Comparison of ENCODE assay signal across 11 cellular contexts in genomic region chr15:67114846-67115521, GRCh38. TPM values are rescaled to one million over a fixed set of nuclear protein-coding genes. Genes with fewer than 3 reads are reported as not detected.
A peak's percentile ranks its signal among the peaks of the same experiment; 100 is the strongest.
DNase-seq lines count a peak whose midpoint lies in the region; ATAC-seq and TF ChIP-seq lines count a peak whose summit lies in the region.
"Had no signal": no experiment of that assay in that cellular context is flagged by ENCODE, and none has a peak within 500 bp of the region (broad histone marks: within the 10 kb centered on the region; RNA-seq: fewer than 3 reads in every experiment).

No MANE protein-coding gene starts in this region.

- intact Hi-C loops in activated naive CD4-positive, alpha-beta T cell treated with anti-CD3 and anti-CD28 coated beads for 36 hours (cut with micrococcal nuclease): loop anchor here (1.0 kb wide), 1 partner anchor 13 kb away; no protein-coding TSS in a partner anchor

- H3K36me3 Mint-ChIP-seq in activated naive CD4-positive, alpha-beta T cell treated with anti-CD3 and anti-CD28 coated beads for 36 hours (ENCODE audit: low read depth): peaks cover 5% of the 10 kb centered on the region
- H3K36me3 Mint-ChIP-seq in T-helper 17 cell (ENCODE audit: low read depth): peaks cover 4% of the 10 kb centered on the region

- H3K4me3 ChIP-seq in right atrium auricular region: no peak overlapping the region
- no peak overlapping the region for H3K4me3 ChIP-seq in thoracic aorta

- peak overlapping the region; percentile 81 for H3K27ac Mint-ChIP-seq in activated naive CD4-positive, alpha-beta T cell treated with anti-CD3 and anti-CD28 coated beads for 36 hours
- H3K27ac Mint-ChIP-seq in T-helper 17 cell: peak overlapping the region; percentile 90
- H3K27ac Mint-ChIP-seq: H9 had no signal

- no peak overlapping the region for H3K4me3 Mint-ChIP-seq in activated naive CD4-positive, alpha-beta T cell treated with anti-CD3 and anti-CD28 coated beads for 36 hours
- H3K4me3 Mint-ChIP-seq in T-helper 17 cell: peak overlapping the region; percentile 71
- H3K4me3 Mint-ChIP-seq: H9 had no signal

- ATAC-seq in T-helper 17 cell: peak; percentile 22
- peak; percentile 10 for ATAC-seq in thoracic aorta (ENCODE audit: insufficient number of reproducible peaks, low FRiP score, low read depth)
- ATAC-seq in HG03457 (IDR thresholded peaks at IDR 0.05; ENCODE audit: unreplicated experiment): no peak
- no peak for ATAC-seq in HG03432 (IDR thresholded peaks at IDR 0.05; ENCODE audit: unreplicated experiment)

- H3K27me3 ChIP-seq in right atrium auricular region: no peaks in the 10 kb centered on the region
- H3K27me3 ChIP-seq in thoracic aorta (replicated peaks; ENCODE audit: insufficient read depth): no peaks in the 10 kb centered on the region

- no peak for TF ChIP-seq CTCF in right atrium auricular region (IDR thresholded peaks at IDR 0.05)
- TF ChIP-seq CTCF in thoracic aorta (IDR thresholded peaks at IDR 0.05): no peak

- H3K9me3 ChIP-seq in T-helper 17 cell (ENCODE audit: control insufficient read depth, low read length, poor library complexity, severe bottlenecking) (no peaks in the 10 kb centered on the region), right atrium auricular region (peaks cover 0 to 7% of the 10 kb centered on the region in 2 donors), thoracic aorta (no peaks in the 10 kb centered on the region)

- H3K36me3 ChIP-seq in right atrium auricular region: no peaks in the 10 kb centered on the region
- no peaks in the 10 kb centered on the region for H3K36me3 ChIP-seq in thoracic aorta

- H3K27ac ChIP-seq in right atrium auricular region (peak overlapping the region; percentile 25 to 32), thoracic aorta (peak overlapping the region; percentile 32 to 64)

- H3K9me3 Mint-ChIP-seq in activated naive CD4-positive, alpha-beta T cell treated with anti-CD3 and anti-CD28 coated beads for 36 hours: peaks cover 6% of the 10 kb centered on the region

- H3K4me1 ChIP-seq in right atrium auricular region (peaks cover 0 to 62% of the 10 kb centered on the region in 2 donors), thoracic aorta (ENCODE audit: control insufficient read depth in 1 of 2, low read depth in 2 of 2) (peaks cover 54 to 73% of the 10 kb centered on the region in 2 donors)

- H3K27me3 Mint-ChIP-seq in activated naive CD4-positive, alpha-beta T cell treated with anti-CD3 and anti-CD28 coated beads for 36 hours (ENCODE audit: low read depth): no peaks in the 10 kb centered on the region
- no peaks in the 10 kb centered on the region for H3K27me3 Mint-ChIP-seq in T-helper 17 cell

- peak; percentile 46 for DNase-seq in activated naive CD4-positive, alpha-beta T cell treated with anti-CD3 and anti-CD28 coated beads for 36 hours
- no peak for DNase-seq in activated naive CD4-positive, alpha-beta T cell (lab: John Stamatoyannopoulos, UW)
- DNase-seq in T-helper 17 cell: no peak
- no peak for DNase-seq in right atrium auricular region (ENCODE audit: low spot score)
- no peak for DNase-seq in thoracic aorta (ENCODE audit: low spot score)
- no peak for DNase-seq in NCI-H2029 treated with DMSO at 0.1 percent for 48 hours (lab: John Stamatoyannopoulos, UW)
- DNase-seq: amniotic stem cell, H9, NCI-H2227 treated with DMSO at 0.1 percent for 48 hours had no signal

- peaks cover 81% of the 10 kb centered on the region for H3K4me1 Mint-ChIP-seq in activated naive CD4-positive, alpha-beta T cell treated with anti-CD3 and anti-CD28 coated beads for 36 hours (ENCODE audit: low read depth)
- H3K4me1 Mint-ChIP-seq in T-helper 17 cell: peaks cover 68% of the 10 kb centered on the region

- CTCF ChIA-PET in activated naive CD4-positive, alpha-beta T cell treated with anti-CD3 and anti-CD28 coated beads for 36 hours (lab: Charles Lee): interaction anchor here (0.5 to 1.6 kb wide), 4 partner anchors 14 to 87 kb away, joined by 3 to 4 read pairs (median 4); no protein-coding TSS in a partner anchor

RNA-seq across cellular contexts. Expression of gene SMAD3, which starts 49.6 kb away (rescaled TPM):
- total RNA-seq in activated naive CD4-positive, alpha-beta T cell treated with anti-CD3 and anti-CD28 coated beads for 36 hours: 10 to 100 TPM; 35.1 to 39.2 TPM
- total RNA-seq in T-helper 17 cell (10 to 100 TPM; 79.8 to 82.9 TPM), right atrium auricular region (10 to 100 TPM; 20.8 to 37.8 TPM), thoracic aorta (10 to 100 TPM; 47.9 to 78.5 TPM)

Comparison
In these comparisons a context has a peak if more than half of its experiments do, and no peak if none do; other contexts are left out.
1. ATAC-seq: peak in T-helper 17 cell (single experiment) and thoracic aorta (single experiment); none in HG03457 (single experiment) and HG03432 (single experiment).